Comparison of ENCODE assay signal across 1 cellular context in the genomic region with DNA sequence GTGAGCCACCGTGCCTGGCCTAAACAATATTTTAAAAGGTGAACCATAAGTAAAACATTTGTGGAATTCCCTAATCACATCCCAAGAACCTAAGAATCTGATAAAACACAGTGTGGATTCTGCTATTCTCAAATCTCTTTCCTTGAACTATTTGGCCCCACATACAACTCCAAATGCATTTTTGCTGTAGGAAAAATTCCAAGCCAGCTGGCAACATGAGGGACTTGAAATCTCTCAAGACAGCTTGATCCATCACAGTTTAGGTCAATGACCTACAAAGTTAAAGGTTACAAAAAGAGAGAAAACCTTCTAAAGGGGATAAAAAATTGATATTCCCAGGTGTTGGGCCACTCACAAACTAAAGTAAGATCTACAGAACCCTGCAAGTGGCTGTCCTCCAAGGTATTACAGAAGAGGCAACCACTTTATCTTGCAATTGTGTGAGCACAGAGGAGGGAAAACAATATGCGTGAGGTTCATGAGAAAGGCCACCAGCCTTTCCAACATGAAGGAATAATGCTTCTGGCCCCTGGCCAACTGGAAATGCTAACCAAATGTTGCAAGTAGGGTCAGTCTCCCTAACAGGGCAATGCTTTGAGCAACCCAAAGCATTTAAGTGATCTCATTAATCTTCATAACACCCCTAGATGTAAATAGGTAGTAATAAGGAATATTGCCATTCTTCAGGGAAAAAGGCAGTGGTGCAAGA.
TF ChIP-seq lines count a peak whose summit lies in the region.

No MANE protein-coding gene starts in this region.

TF ChIP-seq in SK-N-SH, 30 proteins besides CTCF, POLR2A, EP300 and RAD21 (continued from another document):
- TF ChIP-seq, protein P1, sequence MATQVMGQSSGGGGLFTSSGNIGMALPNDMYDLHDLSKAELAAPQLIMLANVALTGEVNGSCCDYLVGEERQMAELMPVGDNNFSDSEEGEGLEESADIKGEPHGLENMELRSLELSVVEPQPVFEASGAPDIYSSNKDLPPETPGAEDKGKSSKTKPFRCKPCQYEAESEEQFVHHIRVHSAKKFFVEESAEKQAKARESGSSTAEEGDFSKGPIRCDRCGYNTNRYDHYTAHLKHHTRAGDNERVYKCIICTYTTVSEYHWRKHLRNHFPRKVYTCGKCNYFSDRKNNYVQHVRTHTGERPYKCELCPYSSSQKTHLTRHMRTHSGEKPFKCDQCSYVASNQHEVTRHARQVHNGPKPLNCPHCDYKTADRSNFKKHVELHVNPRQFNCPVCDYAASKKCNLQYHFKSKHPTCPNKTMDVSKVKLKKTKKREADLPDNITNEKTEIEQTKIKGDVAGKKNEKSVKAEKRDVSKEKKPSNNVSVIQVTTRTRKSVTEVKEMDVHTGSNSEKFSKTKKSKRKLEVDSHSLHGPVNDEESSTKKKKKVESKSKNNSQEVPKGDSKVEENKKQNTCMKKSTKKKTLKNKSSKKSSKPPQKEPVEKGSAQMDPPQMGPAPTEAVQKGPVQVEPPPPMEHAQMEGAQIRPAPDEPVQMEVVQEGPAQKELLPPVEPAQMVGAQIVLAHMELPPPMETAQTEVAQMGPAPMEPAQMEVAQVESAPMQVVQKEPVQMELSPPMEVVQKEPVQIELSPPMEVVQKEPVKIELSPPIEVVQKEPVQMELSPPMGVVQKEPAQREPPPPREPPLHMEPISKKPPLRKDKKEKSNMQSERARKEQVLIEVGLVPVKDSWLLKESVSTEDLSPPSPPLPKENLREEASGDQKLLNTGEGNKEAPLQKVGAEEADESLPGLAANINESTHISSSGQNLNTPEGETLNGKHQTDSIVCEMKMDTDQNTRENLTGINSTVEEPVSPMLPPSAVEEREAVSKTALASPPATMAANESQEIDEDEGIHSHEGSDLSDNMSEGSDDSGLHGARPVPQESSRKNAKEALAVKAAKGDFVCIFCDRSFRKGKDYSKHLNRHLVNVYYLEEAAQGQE (IDR thresholded peaks at IDR 0.05; ENCODE audit: low read depth, low read length): no peak
- no peak for TF ChIP-seq FOXM1 (IDR thresholded peaks at IDR 0.05; ENCODE audit: low read depth)
